ENCODE assay signal across 9 cellular contexts in the genomic region with DNA sequence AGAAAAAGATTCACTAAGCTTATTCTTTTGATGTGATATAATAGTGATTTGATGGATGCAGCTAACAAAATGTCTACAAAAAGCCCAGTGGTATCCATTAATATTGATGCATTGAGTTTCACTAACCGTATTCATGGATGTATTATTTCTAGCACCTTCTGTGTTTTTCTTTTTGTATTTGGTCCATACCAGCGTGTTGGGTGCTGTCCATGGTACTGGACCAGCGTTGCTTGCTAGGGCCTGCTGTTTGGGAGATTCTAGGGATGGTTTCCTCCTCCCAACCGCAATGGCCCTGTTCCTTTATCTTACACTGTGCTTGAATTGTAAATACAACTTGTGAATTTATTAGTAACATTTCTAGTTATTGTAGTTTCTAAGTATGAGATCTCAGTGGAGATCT. TPM values are rescaled to one million over a fixed set of nuclear protein-coding genes. Genes with fewer than 3 reads are reported as not detected.
DNase-seq lines count a peak whose midpoint lies in the region; ATAC-seq and TF ChIP-seq lines count a peak whose summit lies in the region.
"Had no signal": no experiment of that assay in that cellular context is flagged by ENCODE, and none has a peak within 500 bp of the region (broad histone marks: within the 10 kb centered on the region; RNA-seq: fewer than 3 reads in every experiment).

No MANE protein-coding gene starts in this region.

- H3K9me3 Mint-ChIP-seq in mesothelial cell of epicardium, result no peaks in the 10 kb centered on the region

- peaks cover 14% of the 10 kb centered on the region for H3K27me3 Mint-ChIP-seq in mesothelial cell of epicardium (ENCODE audit: low read depth)

- peak; percentile 18 for DNase-seq in Caki2 (ENCODE audit: low read depth)
- peak; percentile 13 for DNase-seq in LNCaP clone FGC (ENCODE audit: low read depth)
- DNase-seq in T47D (ENCODE audit: low read depth in 1 of 2, low spot score in 1 of 2), result peak; percentile 31 to 78
- DNase-seq in mesothelial cell of epicardium (ENCODE audit: low spot score in 2 of 2, unreplicated experiment in 2 of 2), result peak; percentile 54 to 81
- no peak for DNase-seq in NCI-H446 (lab: John Stamatoyannopoulos, UW)

- no peak overlapping the region for H3K4me3 ChIP-seq in LNCaP clone FGC (ENCODE audit: low read depth, low read length)
- H3K4me3 ChIP-seq: PC-9 had no signal

- ATAC-seq in GM21381 (IDR thresholded peaks at IDR 0.05; ENCODE audit: unreplicated experiment) (no peak), GM19324 (IDR thresholded peaks at IDR 0.05; ENCODE audit: low FRiP score, unreplicated experiment) (no peak)
- ATAC-seq in activated CD4-positive, CD25-positive, alpha-beta regulatory T cell treated with anti-CD3 and anti-CD28 coated beads, Interleukin-2, amount 50 U/mL, for 24 hours, result no peak

- H3K27ac Mint-ChIP-seq in mesothelial cell of epicardium, result no peak overlapping the region

- no peaks in the 10 kb centered on the region for H3K36me3 Mint-ChIP-seq in mesothelial cell of epicardium

- peaks cover 7% of the 10 kb centered on the region for H3K4me1 Mint-ChIP-seq in mesothelial cell of epicardium

- TF ChIP-seq CTCF in LNCaP clone FGC (IDR thresholded peaks at IDR 0.05; ENCODE audit: control insufficient read depth, extremely low read depth, insufficient read depth) (no peak), mesothelial cell of epicardium (IDR thresholded peaks at IDR 0.05; ENCODE audit: unreplicated experiment) (no peak)

- in situ Hi-C loops in Caki2 (cut with HindIII; ENCODE audit: low pct_unique_long_range_greater_than_20kb, low sequenced_read_pairs) (no loop called here), T47D (cut with HindIII; ENCODE audit: low pct_unique_long_range_greater_than_20kb, low sequenced_read_pairs) (no loop called here)

- no peak overlapping the region for H3K4me3 Mint-ChIP-seq in mesothelial cell of epicardium

RNA-seq across cellular contexts. Expression of a gene that starts 31.7 kb away (rescaled TPM):
- total RNA-seq in Caki2 (2014; rRNA removed; shearing (Covaris generic); ENCODE audit: low replicate concordance), result 12.6 TPM in 1 of 2 replicates, not detected in the other
- total RNA-seq in mesothelial cell of epicardium, result 4.5 to 5.7 TPM (median 4.5 TPM) in 3 replicates
- total RNA-seq: PC-9 had no signal

Comparison
In these comparisons a context has a peak if more than half of its experiments do, and no peak if none do; other contexts are left out.
1. DNase-seq: peak in Caki2 (single experiment), LNCaP clone FGC (single experiment), T47D (2 of 2) and mesothelial cell of epicardium (2 of 2); none in NCI-H446 (0 of 2).